In the genomic region with DNA sequence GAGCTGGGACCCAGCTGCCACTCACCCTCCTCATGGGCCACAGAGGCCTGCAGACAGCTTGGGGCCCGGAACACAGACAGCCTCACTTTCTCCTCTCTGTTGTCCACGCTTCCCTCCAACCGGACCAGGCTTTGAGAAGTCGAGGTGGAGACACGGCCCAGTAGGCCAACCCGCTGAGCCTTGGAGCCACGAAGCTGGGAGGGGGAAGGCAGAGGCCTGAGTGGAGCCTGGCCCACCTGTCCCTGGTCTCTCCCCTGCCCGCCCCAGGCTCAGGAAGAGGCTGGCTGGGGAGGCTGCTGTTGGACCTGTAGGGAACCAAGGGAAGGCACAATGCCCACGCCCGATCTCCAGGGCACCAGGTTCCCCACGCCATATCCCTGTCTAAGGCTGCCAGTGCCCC, we compare ENCODE assay signal across 23 cellular contexts. TPM values are rescaled to one million over a fixed set of nuclear protein-coding genes. Genes with fewer than 3 reads are reported as not detected.
A peak's percentile ranks its signal among the peaks of the same experiment; 100 is the strongest.
DNase-seq lines count a peak whose midpoint lies in the region; ATAC-seq and TF ChIP-seq lines count a peak whose summit lies in the region.
"Had no signal": no experiment of that assay in that cellular context is flagged by ENCODE, and none has a peak within 500 bp of the region (broad histone marks: within the 10 kb centered on the region; RNA-seq: fewer than 3 reads in every experiment).

No MANE protein-coding gene starts in this region.

- 82% methylated on average over 11 of the region's 11 CpGs for WGBS in SK-N-SH (ENCODE audit: low lambda C conversion rate)
- WGBS in hepatocyte (ENCODE audit: low lambda C conversion rate, missing lambda C conversion rate), result 88% methylated on average over 11 of the region's 11 CpGs
- WGBS in sigmoid colon, 2 donors, result 93 to 95% methylated on average over 11 of the region's 11 CpGs

- H3K36me3 ChIP-seq in SK-N-SH (replicated peaks in 1 of 2; ENCODE audit: control insufficient read depth in 1 of 2, insufficient read depth in 2 of 2, low read length in 1 of 2) (no peaks in the 10 kb centered on the region), NT2/D1 (ENCODE audit: insufficient read depth, insufficient read length, low read length) (no peaks in the 10 kb centered on the region), hepatocyte (replicated peaks; ENCODE audit: insufficient read depth, low read depth) (no peaks in the 10 kb centered on the region), sigmoid colon (no peaks in the 10 kb centered on the region), Karpas-422 (ENCODE audit: insufficient read depth, low read length) (no peaks in the 10 kb centered on the region)
- H3K36me3 ChIP-seq: MG63 had no signal

- no peaks in the 10 kb centered on the region for H3K79me2 ChIP-seq in SK-N-SH (ENCODE audit: insufficient read depth)
- H3K79me2 ChIP-seq in hepatocyte, result no peaks in the 10 kb centered on the region
- H3K79me2 ChIP-seq in Karpas-422 (ENCODE audit: low read length), result no peaks in the 10 kb centered on the region

- ATAC-seq in SK-N-SH treated with all-trans-retinoic acid at 6 μM for 48 hours, result no peak
- ATAC-seq: Panc1, Right ventricle myocardium inferior had no signal

- peak; percentile 10 for DNase-seq in SK-N-SH
- DNase-seq in NT2/D1 (ENCODE audit: low read depth, low spot score), result no peak
- peak; percentile 5 for DNase-seq in hepatocyte (ENCODE audit: low spot score)
- DNase-seq in sigmoid colon, result peak; percentile 63
- DNase-seq in activated naive CD4-positive, alpha-beta T cell (lab: John Stamatoyannopoulos, UW), result no peak
- DNase-seq in Karpas-422, result no peak
- no peak for DNase-seq in activated gamma-delta T cell (lab: John Stamatoyannopoulos, UW)
- DNase-seq: CD4-positive, CD25-positive, alpha-beta regulatory T cell; COR-L47; DMS 273 treated with DMSO at 0.1 percent for 48 hours; DND-41; HCEC 1CT; Kasumi-1; MG63; NCI-H1048; NCI-H1436; NCI-H2029; NCI-H345; NCI-H524 treated with DMSO at 0.1 percent for 48 hours had no signal

- H3K27ac ChIP-seq in SK-N-SH (ENCODE audit: low read depth in 2 of 2, low read length in 1 of 2) (no peak overlapping the region), hepatocyte (no peak overlapping the region), sigmoid colon (no peak overlapping the region), Karpas-422 (ENCODE audit: low read length) (no peak overlapping the region)
- H3K27ac ChIP-seq: 22Rv1 had no signal

- H2AFZ ChIP-seq in SK-N-SH (ENCODE audit: low read depth) (no peak overlapping the region), hepatocyte (no peak overlapping the region), Karpas-422 (ENCODE audit: low read length) (no peak overlapping the region)

- intact Hi-C loops in sigmoid colon (cut with DNase I), result no loop called here

- TF ChIP-seq POLR2A in sigmoid colon (IDR thresholded peaks at IDR 0.05), result no peak

- no peak for TF ChIP-seq EP300 in SK-N-SH (IDR thresholded peaks at IDR 0.05; ENCODE audit: borderline replicate concordance in 1 of 2, low read depth in 1 of 2, low read length in 1 of 2)
- no peak for TF ChIP-seq EP300 in sigmoid colon (IDR thresholded peaks at IDR 0.05)

- H4K20me1 ChIP-seq in SK-N-SH (ENCODE audit: insufficient read depth), result no peaks in the 10 kb centered on the region
- H4K20me1 ChIP-seq in hepatocyte (ENCODE audit: insufficient read depth, poor library complexity, severe bottlenecking), result no peaks in the 10 kb centered on the region
- H4K20me1 ChIP-seq in Karpas-422 (ENCODE audit: insufficient read depth, low read depth, low read length), result peaks cover 10% of the 10 kb centered on the region; the same call in 1 of the 2 replicates

- POLR2A ChIA-PET in SK-N-SH (lab: Yijun Ruan, JAX), result no interaction called here

- H3K9me2 ChIP-seq in SK-N-SH, result no peaks in the 10 kb centered on the region
- H3K9me2 ChIP-seq in hepatocyte (replicated peaks; ENCODE audit: insufficient read depth), result no peaks in the 10 kb centered on the region
- no peaks in the 10 kb centered on the region for H3K9me2 ChIP-seq in Karpas-422 (replicated peaks; ENCODE audit: insufficient read depth, low read length)

- CTCF ChIA-PET in SK-N-SH (lab: Yijun Ruan, JAX), result interaction anchor here (1.4 to 2.7 kb wide), 2 partner anchors 139 to 322 kb away, joined by 4 to 11 read pairs; no protein-coding TSS in a partner anchor

- H3K4me3 ChIP-seq in SK-N-SH (ENCODE audit: low read depth in 2 of 2, low read length in 1 of 2), result no peak overlapping the region
- no peak overlapping the region for H3K4me3 ChIP-seq in NT2/D1 (ENCODE audit: insufficient read length, low read depth)
- H3K4me3 ChIP-seq in hepatocyte, result no peak overlapping the region
- no peak overlapping the region for H3K4me3 ChIP-seq in sigmoid colon
- no peak overlapping the region for H3K4me3 ChIP-seq in Karpas-422 (ENCODE audit: low read length)
- H3K4me3 ChIP-seq: MG63 had no signal

- no peaks in the 10 kb centered on the region for H3F3A ChIP-seq in SK-N-SH (replicated peaks; ENCODE audit: insufficient read depth)

- TF ChIP-seq CTCF in SK-N-SH (IDR thresholded peaks at IDR 0.05), result no peak
- no peak for TF ChIP-seq CTCF in hepatocyte (IDR thresholded peaks at IDR 0.05; ENCODE audit: poor library complexity)
- TF ChIP-seq CTCF in sigmoid colon (IDR thresholded peaks at IDR 0.05), result no peak

- H3K4me2 ChIP-seq in SK-N-SH (no peak overlapping the region), hepatocyte (no peak overlapping the region), Karpas-422 (ENCODE audit: low read depth, low read length, poor library complexity, severe bottlenecking) (no peak overlapping the region)

- H3K9me3 ChIP-seq in SK-N-SH (no peaks in the 10 kb centered on the region), NT2/D1 (ENCODE audit: insufficient read depth, low read length) (no peaks in the 10 kb centered on the region), hepatocyte (ENCODE audit: low read depth) (no peaks in the 10 kb centered on the region), sigmoid colon (no peaks in the 10 kb centered on the region), Karpas-422 (ENCODE audit: low read length) (no peaks in the 10 kb centered on the region)
- H3K9me3 ChIP-seq: MG63 had no signal

- H3K27me3 ChIP-seq in SK-N-SH (ENCODE audit: insufficient read depth) (no peaks in the 10 kb centered on the region), NT2/D1 (ENCODE audit: insufficient read depth, insufficient read length) (no peaks in the 10 kb centered on the region), hepatocyte (no peaks in the 10 kb centered on the region), sigmoid colon (no peaks in the 10 kb centered on the region), Karpas-422 (ENCODE audit: low read length) (no peaks in the 10 kb centered on the region)
- H3K27me3 ChIP-seq: MG63 had no signal

- TF ChIP-seq RAD21 in SK-N-SH (IDR thresholded peaks at IDR 0.05; ENCODE audit: low read length), result no peak

- H3K9ac ChIP-seq in SK-N-SH (no peak overlapping the region), NT2/D1 (ENCODE audit: insufficient read length, low read depth) (peak overlapping the region; percentile 26), Karpas-422 (ENCODE audit: low read length) (no peak overlapping the region)

- peaks cover 0 to 25% of the 10 kb centered on the region in 2 experiments; a peak in 1 of 4 replicates for H3K4me1 ChIP-seq in SK-N-SH (ENCODE audit: control insufficient read depth in 1 of 2, insufficient read depth in 2 of 2, low read depth in 1 of 2, low read length in 1 of 2)
- H3K4me1 ChIP-seq in NT2/D1 (ENCODE audit: insufficient read depth, insufficient read length), result peaks cover 44% of the 10 kb centered on the region
- H3K4me1 ChIP-seq in hepatocyte (ENCODE audit: insufficient read depth), result peaks cover 6% of the 10 kb centered on the region
- peaks cover 0 to 3% (median 0%) of the 10 kb centered on the region in 4 donors for H3K4me1 ChIP-seq in sigmoid colon
- peaks cover 13% of the 10 kb centered on the region for H3K4me1 ChIP-seq in Karpas-422 (ENCODE audit: low read length)

TF ChIP-seq in SK-N-SH, 30 proteins besides CTCF, POLR2A, EP300 and RAD21 (continues in another document):
- TF ChIP-seq, protein P1, sequence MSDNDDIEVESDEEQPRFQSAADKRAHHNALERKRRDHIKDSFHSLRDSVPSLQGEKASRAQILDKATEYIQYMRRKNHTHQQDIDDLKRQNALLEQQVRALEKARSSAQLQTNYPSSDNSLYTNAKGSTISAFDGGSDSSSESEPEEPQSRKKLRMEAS (IDR thresholded peaks at IDR 0.05; ENCODE audit: low read depth), result no peak
- TF ChIP-seq NFIC (IDR thresholded peaks at IDR 0.05; ENCODE audit: borderline replicate concordance) (no peak), TAF1 (IDR thresholded peaks at IDR 0.05; ENCODE audit: borderline replicate concordance, low read depth, low read length) (no peak), GABPA (IDR thresholded peaks at IDR 0.05; ENCODE audit: low read depth) (no peak), ELF1 (IDR thresholded peaks at IDR 0.05) (no peak), FOXJ3 (CRISPR knock-in tag; IDR thresholded peaks at IDR 0.05) (no peak), SMC3 (IDR thresholded peaks at IDR 0.05; ENCODE audit: low read depth, low read length) (no peak)

TF ChIP-seq in SK-N-SH treated with all-trans-retinoic acid at 6 μM for 48 hours, 23 proteins besides CTCF, POLR2A, EP300 and RAD21 (continues in another document):
- no peak for TF ChIP-seq GLIS3 (CRISPR knock-in tag; IDR thresholded peaks at IDR 0.05)

RNA-seq across cellular contexts. Expression of gene RMI2, which starts 48.1 kb away (rescaled TPM):
- polyA plus RNA-seq in SK-N-SH (2012; rRNA removed) (5.6 and 8.5 TPM in 2 replicates), hepatocyte (11.4 and 16.1 TPM in 2 replicates), sigmoid colon (10 to 100 TPM in 1 of 3 donors, 1 to 10 TPM in 2; 5.4 to 19.3 (median 8.1) TPM)
- 11.5 and 13.0 TPM in 2 replicates for polyA plus RNA-seq in SK-N-SH (2012; cell fraction: cytosol; rRNA removed)
- polyA plus RNA-seq in SK-N-SH (2012; cell fraction: nucleus; rRNA removed), result 4.5 and 5.8 TPM in 2 replicates
- total RNA-seq in hepatocyte (6.7 and 9.8 TPM in 2 replicates), sigmoid colon (1 to 10 TPM in 2 of 4 donors, under 1 TPM in 2; 0.36 to 2.2 (median 1.2) TPM)
- 19.4 and 45.2 TPM in 2 replicates for total RNA-seq in Karpas-422 (2014; rRNA removed; shearing (Covaris generic); ENCODE audit: low replicate concordance)

Comparison
In these comparisons a context has a peak if more than half of its experiments do, and no peak if none do; other contexts are left out.
1. DNase-seq: peak in SK-N-SH (single experiment), hepatocyte (single experiment) and sigmoid colon (single experiment); none in NT2/D1 (single experiment), activated naive CD4-positive, alpha-beta T cell (0 of 4), Karpas-422 (single experiment) and activated gamma-delta T cell (single experiment).